In genomic region chr17:21663614-21664474, GRCh38 we compare ENCODE assay signal across 13 cellular contexts. TPM values are rescaled to one million over a fixed set of nuclear protein-coding genes. Genes with fewer than 3 reads are reported as not detected.
DNase-seq lines count a peak whose midpoint lies in the region; ATAC-seq and TF ChIP-seq lines count a peak whose summit lies in the region.
"Not testable (repeated sequence)": the region's sequence is repeated elsewhere in the genome, so short reads cannot be mapped to it uniquely, and the experiment has no call there.
"Had no signal": no experiment of that assay in that cellular context is flagged by ENCODE, and none has a peak within 500 bp of the region (broad histone marks: within the 10 kb centered on the region; RNA-seq: fewer than 3 reads in every experiment).

No MANE protein-coding gene starts in this region.

- not testable (repeated sequence) for TF ChIP-seq CTCF in HEK293 (tag by site-specific recombination; IDR thresholded peaks at IDR 0.05); body of pancreas (IDR thresholded peaks at IDR 0.05); esophagus muscularis mucosa (IDR thresholded peaks at IDR 0.05); mucosa of descending colon (IDR thresholded peaks at IDR 0.05); upper lobe of left lung (IDR thresholded peaks at IDR 0.05)

- not testable (repeated sequence) for H3K4me3 ChIP-seq in HEK293 (ENCODE audit: low read depth, low read length); body of pancreas; esophagus muscularis mucosa; mucosa of descending colon; upper lobe of left lung

- CTCF ChIA-PET in HEK293 (lab: Yijun Ruan, JAX) = not testable (repeated sequence)

- POLR2A ChIA-PET in HEK293 (lab: Yijun Ruan, JAX) = not testable (repeated sequence)

- not testable (repeated sequence) for TF ChIP-seq EP300 in esophagus muscularis mucosa (IDR thresholded peaks at IDR 0.05); upper lobe of left lung (IDR thresholded peaks at IDR 0.05)

- not testable (repeated sequence) for H3K9me3 ChIP-seq in HEK293 (ENCODE audit: control insufficient read depth, insufficient read depth, low read depth, low read length); body of pancreas; esophagus muscularis mucosa; mucosa of descending colon; upper lobe of left lung

- not testable (repeated sequence) for H3K27ac ChIP-seq in HEK293 (ENCODE audit: extremely low read depth, low read depth, low read length); body of pancreas; esophagus muscularis mucosa (replicated peaks in 1 of 4); upper lobe of left lung

- intact Hi-C loops in body of pancreas (cut with DNase I); esophagus muscularis mucosa (cut with DNase I); mucosa of descending colon (cut with DNase I, micrococcal nuclease); posterior vena cava (cut with DNase I): not testable (repeated sequence)

- not testable (repeated sequence) for H3K4me1 ChIP-seq in HEK293 (ENCODE audit: control insufficient read depth, insufficient read depth, low read length); body of pancreas; esophagus muscularis mucosa; mucosa of descending colon (ENCODE audit: low read depth); upper lobe of left lung

- TF ChIP-seq POLR2A in body of pancreas (IDR thresholded peaks at IDR 0.05); esophagus muscularis mucosa (IDR thresholded peaks at IDR 0.05; ENCODE audit: low read depth); upper lobe of left lung (IDR thresholded peaks at IDR 0.05): not testable (repeated sequence)

- not testable (repeated sequence) for DNase-seq in body of pancreas; left lobe of liver (ENCODE audit: low spot score); mucosa of descending colon; upper lobe of left lung
- DNase-seq in esophagus muscularis mucosa (ENCODE audit: extremely low spot score) (peak; percentile 91), posterior vena cava (ENCODE audit: low spot score) (peak; percentile 32)

- ATAC-seq in body of pancreas = peak; percentile 35
- ATAC-seq in left lobe of liver = peak; percentile 13
- ATAC-seq in mucosa of descending colon = peak; percentile 34
- ATAC-seq in upper lobe of left lung (ENCODE audit: low FRiP score in 2 of 2) = peak; percentile 56 to 85

- not testable (repeated sequence) for H3K27me3 ChIP-seq in body of pancreas, upper lobe of left lung
- peaks cover 0 to 10% (median 0%) of the 10 kb centered on the region in 4 donors for H3K27me3 ChIP-seq in esophagus muscularis mucosa

- not testable (repeated sequence) for H3K36me3 ChIP-seq in HEK293 (ENCODE audit: control insufficient read depth in 2 of 2, insufficient read depth in 1 of 2, low read length in 2 of 2); body of pancreas (replicated peaks in 1 of 2; ENCODE audit: insufficient read depth in 1 of 2, low read depth in 2 of 2); esophagus muscularis mucosa; mucosa of descending colon (ENCODE audit: low read depth); upper lobe of left lung

- WGBS in body of pancreas, 2 donors = 44 to 47% methylated on average over 7 of the region's 7 CpGs
- 59% methylated on average over 7 of the region's 7 CpGs for WGBS in esophagus muscularis mucosa
- 59% methylated on average over 7 of the region's 7 CpGs for WGBS in upper lobe of left lung, 2 donors

TF ChIP-seq in HEK293, 187 proteins besides CTCF, POLR2A, EP300 and RAD21:
- TF ChIP-seq ZNF513 (tag by site-specific recombination; IDR thresholded peaks at IDR 0.05) = peak; percentile 79

RNA-seq across cellular contexts. Expression of gene KCNJ18, which starts 28.5 kb away (rescaled TPM):
- total RNA-seq in body of pancreas (not detected), esophagus muscularis mucosa (not detected), left lobe of liver (not detected), mucosa of descending colon (not detected), posterior vena cava (not detected), upper lobe of left lung (not detected)
- total RNA-seq: A673; CD4-positive, alpha-beta memory T cell; Daoy; GM23248; HFFc6; HT1080 had no signal

Comparison
In these comparisons a context has a peak if more than half of its experiments do, and no peak if none do; other contexts are left out.
1. ATAC-seq: peak in every context shown above with its lines; median percentile 70 in upper lobe of left lung; 35 in body of pancreas; 34 in mucosa of descending colon; 13 in left lobe of liver.